ENCODE assay signal across 10 cellular contexts in the genomic region with DNA sequence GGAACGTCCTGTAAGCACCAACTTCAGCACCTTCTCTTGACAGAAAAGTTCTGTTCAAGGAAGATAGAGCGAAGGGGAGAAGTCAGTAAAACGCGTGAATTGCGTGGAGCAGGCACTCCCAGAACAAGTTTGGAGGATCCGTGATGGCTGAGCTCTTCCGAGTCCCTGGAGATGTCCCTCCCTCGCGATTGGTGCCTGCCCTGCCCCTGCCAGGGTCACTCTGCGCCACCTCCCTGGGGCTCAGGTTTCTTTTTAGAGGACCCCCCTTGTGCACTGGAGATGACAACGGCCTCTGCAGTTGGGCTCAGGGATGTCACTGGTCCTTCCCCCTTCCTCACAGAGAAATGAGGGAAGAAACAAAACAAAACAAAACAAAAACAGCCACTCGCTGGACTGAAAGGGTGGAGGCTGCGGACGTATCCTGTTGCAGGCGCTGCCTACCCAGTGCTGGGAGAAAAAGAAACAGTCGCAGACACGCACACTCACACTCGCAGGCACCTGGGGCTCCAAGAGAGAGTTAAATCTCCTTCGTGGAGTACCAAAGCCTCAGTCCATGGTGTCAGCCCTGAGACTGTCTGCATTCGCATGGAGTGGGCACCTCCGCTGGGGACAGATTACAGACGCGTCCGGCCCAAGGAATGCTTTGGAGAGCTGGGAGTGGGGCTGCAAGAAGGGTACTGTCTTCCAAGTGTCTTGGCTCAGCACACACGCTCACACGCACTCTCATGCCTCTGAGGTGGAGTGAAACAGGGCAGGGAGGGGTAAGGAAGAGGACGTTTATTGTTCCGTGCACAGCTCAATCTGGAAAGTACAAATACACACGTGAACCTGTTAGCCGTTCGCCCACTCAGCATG.
DNase-seq lines count a peak whose midpoint lies in the region; ATAC-seq and TF ChIP-seq lines count a peak whose summit lies in the region.
"Had no signal": no experiment of that assay in that cellular context is flagged by ENCODE, and none has a peak within 500 bp of the region (broad histone marks: within the 10 kb centered on the region; RNA-seq: fewer than 3 reads in every experiment).

No MANE protein-coding gene starts in this region.

- H3K36me3 Mint-ChIP-seq in nephron (ENCODE audit: low read depth), result no peaks in the 10 kb centered on the region
- H3K36me3 Mint-ChIP-seq: activated naive CD8-positive, alpha-beta T cell had no signal

- ATAC-seq in stimulated activated naive CD8-positive, alpha-beta T cell treated with anti-CD3 and anti-CD28 coated beads, Interleukin-15, amount 100 ng/mL, for 72 hours, result peak; percentile 23
- no peak for ATAC-seq in stimulated activated naive CD8-positive, alpha-beta T cell treated with anti-CD3 and anti-CD28 coated beads, Interleukin-15, Interleukin-2, amounts not matched to agents 100 U/mL and 50 U/mL, for 24 hours
- peak; percentile 50 for ATAC-seq in aorta (ENCODE audit: low FRiP score)
- no peak for ATAC-seq in activated CD4-positive, CD25-positive, alpha-beta regulatory T cell treated with anti-CD3 and anti-CD28 coated beads, Interleukin-2, amount 50 U/mL, for 24 hours

- WGBS in aorta, 2 donors, result 26 to 31% methylated on average over 31 of the region's 31 CpGs

- peaks cover 5% of the 10 kb centered on the region for H3K27me3 ChIP-seq in endocrine pancreas (ENCODE audit: control insufficient read depth, insufficient read depth, low read length)
- H3K27me3 ChIP-seq in aorta (ENCODE audit: control insufficient read depth in 1 of 2, insufficient read depth in 2 of 2, low read length in 1 of 2), result no peaks in the 10 kb centered on the region

- intact Hi-C loops in aorta (cut with DNase I), result no loop called here

- peaks cover 4 to 6% of the 10 kb centered on the region in 2 donors for H3K9me3 Mint-ChIP-seq in stimulated activated naive CD8-positive, alpha-beta T cell treated with anti-CD3 and anti-CD28 coated beads, Interleukin-15, amount 100 ng/mL, for 72 hours
- no peaks in the 10 kb centered on the region for H3K9me3 Mint-ChIP-seq in nephron

- H3K4me1 ChIP-seq in endocrine pancreas (ENCODE audit: control insufficient read depth, insufficient read depth, low read length) (no peaks in the 10 kb centered on the region), aorta (ENCODE audit: control insufficient read depth in 1 of 2, insufficient read depth in 2 of 2, low read length in 2 of 2) (no peaks in the 10 kb centered on the region)

- no peaks in the 10 kb centered on the region for H3K27me3 Mint-ChIP-seq in stimulated activated naive CD8-positive, alpha-beta T cell treated with anti-CD3 and anti-CD28 coated beads, Interleukin-15, amount 100 ng/mL, for 72 hours
- H3K27me3 Mint-ChIP-seq in nephron (ENCODE audit: low read depth), result peaks cover 4% of the 10 kb centered on the region
- H3K27me3 Mint-ChIP-seq: activated naive CD8-positive, alpha-beta T cell had no signal

- TF ChIP-seq CTCF in nephron (IDR thresholded peaks at IDR 0.05; ENCODE audit: unreplicated experiment in 3 of 3), result no peak

- CTCF ChIA-PET in HEK293T (lab: Yijun Ruan, JAX), result interaction anchor here (0.7 kb wide), 1 partner anchor 17 kb away, joined by 3 read pairs; no protein-coding TSS in a partner anchor

- H3K27ac ChIP-seq in aorta (ENCODE audit: low read depth in 1 of 2, low read length in 2 of 2), result no peak overlapping the region

- no peaks in the 10 kb centered on the region for H3K4me1 Mint-ChIP-seq in stimulated activated naive CD8-positive, alpha-beta T cell treated with anti-CD3 and anti-CD28 coated beads, Interleukin-15, amount 100 ng/mL, for 72 hours
- H3K4me1 Mint-ChIP-seq in nephron, result no peaks in the 10 kb centered on the region

- H3K9me3 ChIP-seq in endocrine pancreas (ENCODE audit: control insufficient read depth, low read length) (no peaks in the 10 kb centered on the region), aorta (ENCODE audit: control insufficient read depth, low read length) (no peaks in the 10 kb centered on the region)

- POLR2A ChIA-PET in HEK293T (lab: Yijun Ruan, JAX), result no interaction called here

- DNase-seq in stimulated activated naive CD8-positive, alpha-beta T cell treated with anti-CD3 and anti-CD28 coated beads, Interleukin-15, amount 100 ng/mL, for 72 hours, result no peak
- no peak for DNase-seq in stimulated activated naive CD8-positive, alpha-beta T cell treated with anti-CD3 and anti-CD28 coated beads, Interleukin-15, Interleukin-2, amounts not matched to agents 100 U/mL and 50 U/mL, for 24 hours
- no peak for DNase-seq in aorta
- DNase-seq in NCI-H1436 (lab: John Stamatoyannopoulos, UW), result no peak
- no peak for DNase-seq in HEK293T (ENCODE audit: extremely low spot score)
- DNase-seq: NCI-H526 treated with DMSO at 0.1 percent for 48 hours had no signal

- H3K36me3 ChIP-seq in endocrine pancreas (ENCODE audit: control insufficient read depth, insufficient read depth, low read length), result no peaks in the 10 kb centered on the region
- no peaks in the 10 kb centered on the region for H3K36me3 ChIP-seq in aorta (ENCODE audit: control insufficient read depth in 1 of 2, insufficient read depth in 2 of 2, low read length in 1 of 2)

- no peak overlapping the region for H3K4me3 Mint-ChIP-seq in stimulated activated naive CD8-positive, alpha-beta T cell treated with anti-CD3 and anti-CD28 coated beads, Interleukin-15, amount 100 ng/mL, for 72 hours
- peak overlapping the region; percentile 36 to 49 (median 43) for H3K4me3 Mint-ChIP-seq in nephron
- H3K4me3 Mint-ChIP-seq: activated naive CD8-positive, alpha-beta T cell had no signal

- no peak overlapping the region for H3K27ac Mint-ChIP-seq in stimulated activated naive CD8-positive, alpha-beta T cell treated with anti-CD3 and anti-CD28 coated beads, Interleukin-15, amount 100 ng/mL, for 72 hours
- no peak overlapping the region for H3K27ac Mint-ChIP-seq in nephron
- H3K27ac Mint-ChIP-seq: activated naive CD8-positive, alpha-beta T cell had no signal

- H3K9ac ChIP-seq in endocrine pancreas (ENCODE audit: control insufficient read depth, insufficient read depth, low read length), result no peak overlapping the region

- H3K4me3 ChIP-seq in endocrine pancreas (ENCODE audit: control insufficient read depth, insufficient read depth, low read length), result peak overlapping the region; percentile 40
- H3K4me3 ChIP-seq in aorta (ENCODE audit: low read length in 2 of 2), result peak overlapping the region; percentile 21 to 56

TF ChIP-seq in HEK293T, 16 proteins besides CTCF, POLR2A, EP300 and RAD21:
- TF ChIP-seq NFRKB (IDR thresholded peaks at IDR 0.05) (no peak), L3MBTL2 (conservative IDR thresholded peaks at IDR 0.05) (no peak), HDGF (IDR thresholded peaks at IDR 0.05; ENCODE audit: borderline replicate concordance) (no peak), FOXA1 (IDR thresholded peaks at IDR 0.05) (no peak), BHLHE40 (IDR thresholded peaks at IDR 0.05; ENCODE audit: borderline replicate concordance) (no peak)

Comparison
In these comparisons a context has a peak if more than half of its experiments do, and no peak if none do; other contexts are left out.
1. ATAC-seq: peak in stimulated activated naive CD8-positive, alpha-beta T cell treated with anti-CD3 and anti-CD28 coated beads, Interleukin-15, amount 100 ng/mL, for 72 hours (single experiment) and aorta (single experiment); none in stimulated activated naive CD8-positive, alpha-beta T cell treated with anti-CD3 and anti-CD28 coated beads, Interleukin-15, Interleukin-2, amounts not matched to agents 100 U/mL and 50 U/mL, for 24 hours (single experiment) and activated CD4-positive, CD25-positive, alpha-beta regulatory T cell treated with anti-CD3 and anti-CD28 coated beads, Interleukin-2, amount 50 U/mL, for 24 hours (0 of 2).
2. H3K4me3 Mint-ChIP-seq: peak in nephron (3 of 3); none in stimulated activated naive CD8-positive, alpha-beta T cell treated with anti-CD3 and anti-CD28 coated beads, Interleukin-15, amount 100 ng/mL, for 72 hours (0 of 2).